28 cellular contexts compared by ENCODE assay signal in genomic region chr3:154829979-154830378, GRCh38.
A peak's percentile ranks its signal among the peaks of the same experiment; 100 is the strongest.
DNase-seq lines count a peak whose midpoint lies in the region; ATAC-seq, FAIRE-seq and TF ChIP-seq lines count a peak whose summit lies in the region.
"Had no signal": no experiment of that assay in that cellular context is flagged by ENCODE, and none has a peak within 500 bp of the region (broad histone marks: within the 10 kb centered on the region; RNA-seq: fewer than 3 reads in every experiment).

No MANE protein-coding gene starts in this region.

- TF ChIP-seq EP300 in GM12878 (IDR thresholded peaks at IDR 0.05; ENCODE audit: borderline replicate concordance in 1 of 2, control insufficient read depth in 1 of 2, low read depth in 2 of 2, low read length in 2 of 2), result no peak

- no peak overlapping the region for H3K27ac ChIP-seq in breast epithelium
- H3K27ac ChIP-seq in GM12878 (ENCODE audit: control insufficient read depth, insufficient read depth), result no peak overlapping the region
- H3K27ac ChIP-seq: 22Rv1; A549; BLaER1 treated with 17β-estradiol and CSF1 and Interleukin-3, amounts not matched to agents 10 nM and 100 nM; GM23248 had no signal

- no TSS peak for BruUV-seq in MCF 10A (replicated peaks; lab: Mats Ljungman, UMichigan)
- no TSS peak for BruUV-seq in GM12878 (replicated peaks; lab: Mats Ljungman, UMichigan)

- POLR2A ChIA-PET in MCF 10A (lab: Yijun Ruan, JAX) (no interaction called here), GM12878 (lab: Charles Lee) (no interaction called here)

- in situ Hi-C loops in GM12878 (cut with MboI), result no loop called here

- H3K27me3 ChIP-seq in breast epithelium, result no peaks in the 10 kb centered on the region
- no peaks in the 10 kb centered on the region for H3K27me3 ChIP-seq in GM12878 (replicated peaks in 1 of 2; ENCODE audit: control insufficient read depth in 2 of 2, insufficient read depth in 2 of 2, low read length in 1 of 2)
- H3K27me3 ChIP-seq: BE2C; BLaER1 treated with 17β-estradiol and CSF1 and Interleukin-3, amounts not matched to agents 10 nM and 100 nM had no signal

- no peaks in the 10 kb centered on the region for H3K27me3 Mint-ChIP-seq in MCF 10A (ENCODE audit: insufficient read depth, unreplicated experiment)
- H3K27me3 Mint-ChIP-seq: CD4-positive, alpha-beta T cell; CD8-positive, alpha-beta memory T cell had no signal

- intact Hi-C loops in MCF 10A (cut with micrococcal nuclease) (no loop called here), breast epithelium (cut with DNase I; ENCODE audit: low total_unique reads) (no loop called here), GM12878 (cut with micrococcal nuclease; ENCODE audit: unreplicated experiment) (no loop called here)

- no peak overlapping the region for H3K4me2 ChIP-seq in GM12878 (ENCODE audit: control insufficient read depth, insufficient read depth)
- H3K4me2 ChIP-seq: A549; BLaER1 treated with 17β-estradiol and CSF1 and Interleukin-3, amounts not matched to agents 10 nM and 100 nM had no signal

- H3K4me1 Mint-ChIP-seq in MCF 10A (ENCODE audit: insufficient read depth, unreplicated experiment), result no peaks in the 10 kb centered on the region
- H3K4me1 Mint-ChIP-seq: CD14-positive monocyte; CD8-positive, alpha-beta memory T cell had no signal

- ATAC-seq in HG03442 (IDR thresholded peaks at IDR 0.05; ENCODE audit: unreplicated experiment), result peak; percentile 65
- peak; percentile 55; the same call in 2 of the 3 replicates for ATAC-seq in GM12878
- ATAC-seq: A549, HCT116 had no signal

- DNase-seq in MCF 10A (ENCODE audit: unreplicated experiment), result no peak
- DNase-seq in breast epithelium (ENCODE audit: low spot score in 2 of 2), result no peak
- DNase-seq in GM12878 (ENCODE audit: low read depth, low spot score), result no peak
- no peak for DNase-seq in SIG-M5 treated with dmso at 0.1 percent for 504 hours (lab: John Stamatoyannopoulos, UW; ENCODE audit: unreplicated experiment)
- no peak for DNase-seq in NCI-H1436 treated with DMSO at 0.1 percent for 48 hours (lab: John Stamatoyannopoulos, UW)
- no peak for DNase-seq in NCI-H446 (lab: John Stamatoyannopoulos, UW)
- DNase-seq in 8988T, result no peak
- DNase-seq: ACHN; AML-193; BE2C; CD4-positive, alpha-beta T cell; CD8-positive, alpha-beta memory T cell; DMS 273 treated with DMSO at 0.1 percent for 48 hours; DMS79; EL; GDM1; GM23248; H7 had no signal

- H3K9me3 ChIP-seq in breast epithelium (peaks cover 6 to 8% of the 10 kb centered on the region in 2 donors), GM12878 (replicated peaks; ENCODE audit: control insufficient read depth, insufficient read depth, low read length) (no peaks in the 10 kb centered on the region)
- H3K9me3 ChIP-seq: A549, BE2C had no signal

- no peak for TF ChIP-seq CTCF in MCF 10A (IDR thresholded peaks at IDR 0.05; ENCODE audit: unreplicated experiment)
- TF ChIP-seq CTCF in breast epithelium (IDR thresholded peaks at IDR 0.05), result no peak
- no peak for TF ChIP-seq CTCF in GM12878 (IDR thresholded peaks at IDR 0.05 in 2 of 3, conservative IDR thresholded peaks at IDR 0.05 in 1 of 3; ENCODE audit: control insufficient read depth in 2 of 3, extremely low read depth in 1 of 3, insufficient read depth in 1 of 3, low read depth in 3 of 3, low read length in 3 of 3)

- H3K9me3 Mint-ChIP-seq in MCF 10A (ENCODE audit: unreplicated experiment), result no peaks in the 10 kb centered on the region
- H3K9me3 Mint-ChIP-seq: CD4-positive, alpha-beta T cell had no signal

- H3K79me2 ChIP-seq in GM12878 (ENCODE audit: control insufficient read depth, insufficient read depth, low read length), result no peaks in the 10 kb centered on the region

- H3K36me3 Mint-ChIP-seq in MCF 10A (ENCODE audit: insufficient read depth, unreplicated experiment), result no peaks in the 10 kb centered on the region
- H3K36me3 Mint-ChIP-seq: CD14-positive monocyte; CD8-positive, alpha-beta memory T cell had no signal

- H2AFZ ChIP-seq in GM12878 (ENCODE audit: control insufficient read depth, low read depth, low read length), result no peak overlapping the region
- H2AFZ ChIP-seq: GM23248 had no signal

- TF ChIP-seq POLR2A in breast epithelium (IDR thresholded peaks at IDR 0.05) (no peak), GM12878 (IDR thresholded peaks at IDR 0.05; ENCODE audit: low read depth, low read length) (no peak)

- CTCF ChIA-PET in MCF 10A (lab: Yijun Ruan, JAX), result no interaction called here
- CTCF ChIA-PET in GM12878 (lab: Yijun Ruan, JAX), result no interaction called here

- no peak overlapping the region for H3K9ac ChIP-seq in GM12878 (ENCODE audit: control insufficient read depth, insufficient read depth, low read length)
- H3K9ac ChIP-seq: BLaER1 treated with 17β-estradiol and CSF1 and Interleukin-3, amounts not matched to agents 10 nM and 100 nM; GM23248 had no signal

- RAD21 ChIA-PET in GM12878 (lab: Charles Lee; ENCODE audit: unreplicated experiment), result no interaction called here

- SMC1A ChIA-PET in GM12878 (lab: Charles Lee; ENCODE audit: uncharacterized antibody, unreplicated experiment), result interaction anchor here (1.2 kb wide), 1 partner anchor 11 kb away, joined by 3 read pairs; no protein-coding TSS in a partner anchor

- H3K27ac Mint-ChIP-seq in MCF 10A (ENCODE audit: low read depth, unreplicated experiment), result peak overlapping the region; percentile 59
- H3K27ac Mint-ChIP-seq: CD4-positive, alpha-beta T cell; CD8-positive, alpha-beta memory T cell had no signal

- TF ChIP-seq RAD21 in GM12878 (IDR thresholded peaks at IDR 0.05; ENCODE audit: insufficient read depth, low read depth, low read length), result no peak

- H3K36me3 ChIP-seq in breast epithelium, result no peaks in the 10 kb centered on the region
- no peaks in the 10 kb centered on the region for H3K36me3 ChIP-seq in GM12878 (ENCODE audit: control insufficient read depth in 2 of 2, insufficient read depth in 2 of 2, low read length in 1 of 2)
- H3K36me3 ChIP-seq: BE2C; BLaER1 treated with 17β-estradiol and CSF1 and Interleukin-3, amounts not matched to agents 10 nM and 100 nM had no signal

- WGBS in GM12878 (ENCODE audit: insufficient coverage, insufficient replicate concordance, low lambda C conversion rate, missing lambda C conversion rate), result 2% methylated on average over 2 of the region's 2 CpGs

- no peaks in the 10 kb centered on the region for H4K20me1 ChIP-seq in GM12878 (ENCODE audit: control insufficient read depth, insufficient read depth)
- H4K20me1 ChIP-seq: BLaER1 treated with 17β-estradiol and CSF1 and Interleukin-3, amounts not matched to agents 10 nM and 100 nM had no signal

- H3K4me3 Mint-ChIP-seq in MCF 10A (ENCODE audit: unreplicated experiment), result no peak overlapping the region
- H3K4me3 Mint-ChIP-seq: CD14-positive monocyte; CD4-positive, alpha-beta T cell; CD8-positive, alpha-beta memory T cell had no signal

- no peak for FAIRE-seq in GM12878 (lab: Jason Lieb, UNC)
- FAIRE-seq: A549, D721Med, GM12891, GM18507, H1 had no signal

- no peak overlapping the region for H3K4me3 ChIP-seq in breast epithelium
- no peak overlapping the region for H3K4me3 ChIP-seq in GM12878
- H3K4me3 ChIP-seq: A549; BLaER1 treated with 17β-estradiol and CSF1 and Interleukin-3, amounts not matched to agents 10 nM and 100 nM; GM23248 had no signal

- H3K4me1 ChIP-seq in breast epithelium (no peaks in the 10 kb centered on the region), GM12878 (ENCODE audit: control insufficient read depth, insufficient read depth, low read length) (no peaks in the 10 kb centered on the region)
- H3K4me1 ChIP-seq: A549, BE2C had no signal

TF ChIP-seq in GM12878, 131 proteins besides CTCF, POLR2A, EP300 and RAD21:
- TF ChIP-seq CBX5 (IDR thresholded peaks at IDR 0.05; ENCODE audit: low read depth) (no peak), SREBF1 (IDR thresholded peaks at IDR 0.05; ENCODE audit: low read length) (no peak), ATF3 (IDR thresholded peaks at IDR 0.05; ENCODE audit: borderline replicate concordance, extremely low read depth, low read depth, low read length) (no peak)
